Comparison of ENCODE assay signal across 2 cellular contexts in genomic region chr18:35502062-35502461, GRCh38.
TF ChIP-seq lines count a peak whose summit lies in the region.

No MANE protein-coding gene starts in this region.

TF ChIP-seq in HepG2, 621 proteins besides CTCF, POLR2A, EP300 and RAD21:
- TF ChIP-seq MAFF (IDR thresholded peaks at IDR 0.05; ENCODE audit: low read depth, low read length) (peak; percentile 39; the same call in 1 of the 2 replicates), THRA (CRISPR knock-in tag; IDR thresholded peaks at IDR 0.05; ENCODE audit: borderline replicate concordance) (no peak), MAFK (conservative IDR thresholded peaks at IDR 0.05 in 1 of 2, IDR thresholded peaks at IDR 0.05 in 1 of 2; ENCODE audit: low read length in 2 of 2) (peak; percentile 16 to 64; a peak in 2 of 4 replicates)

TF ChIP-seq in SK-N-SH, 30 proteins besides CTCF, POLR2A, EP300 and RAD21:
- TF ChIP-seq FOXJ3 (CRISPR knock-in tag; IDR thresholded peaks at IDR 0.05) (no peak), MEF2A (IDR thresholded peaks at IDR 0.05; ENCODE audit: borderline replicate concordance, low read depth) (no peak), IRF3 (IDR thresholded peaks at IDR 0.05; ENCODE audit: low read depth, low read length) (no peak), CHD2 (IDR thresholded peaks at IDR 0.05; ENCODE audit: low read length, partially characterized antibody) (no peak), PBX3 (IDR thresholded peaks at IDR 0.05) (no peak), GATA2 (CRISPR knock-in tag; IDR thresholded peaks at IDR 0.05) (no peak), JUND (IDR thresholded peaks at IDR 0.05) (no peak), RXRA (IDR thresholded peaks at IDR 0.05; ENCODE audit: borderline replicate concordance, low read depth) (no peak), NRF1 (IDR thresholded peaks at IDR 0.05; ENCODE audit: low read depth, low read length) (no peak), TCF12 (IDR thresholded peaks at IDR 0.05) (no peak), REST (IDR thresholded peaks at IDR 0.05; ENCODE audit: low read depth, low read length) (no peak), EZH2phosphoT487 (IDR thresholded peaks at IDR 0.05; ENCODE audit: borderline replicate concordance, low read depth) (no peak), TAF1 (IDR thresholded peaks at IDR 0.05; ENCODE audit: borderline replicate concordance, low read depth, low read length) (no peak), FOSL2 (IDR thresholded peaks at IDR 0.05; ENCODE audit: borderline replicate concordance, low read depth) (no peak), RCOR1 (IDR thresholded peaks at IDR 0.05; ENCODE audit: low read length) (no peak), FOXM1 (IDR thresholded peaks at IDR 0.05; ENCODE audit: low read depth) (no peak), YY1 (IDR thresholded peaks at IDR 0.05; ENCODE audit: low read depth) (no peak), GABPA (IDR thresholded peaks at IDR 0.05; ENCODE audit: low read depth) (no peak), USF2 (IDR thresholded peaks at IDR 0.05; ENCODE audit: borderline replicate concordance, low read depth, low read length) (no peak), MXI1 (IDR thresholded peaks at IDR 0.05; ENCODE audit: low read depth, low read length) (no peak)
